ENCODE assay signal across 10 cellular contexts in genomic region chr4:122797405-122798094, GRCh38. TPM values are rescaled to one million over a fixed set of nuclear protein-coding genes. Genes with fewer than 3 reads are reported as not detected.
DNase-seq lines count a peak whose midpoint lies in the region; ATAC-seq and TF ChIP-seq lines count a peak whose summit lies in the region.
"Had no signal": no experiment of that assay in that cellular context is flagged by ENCODE, and none has a peak within 500 bp of the region (broad histone marks: within the 10 kb centered on the region; RNA-seq: fewer than 3 reads in every experiment).

No MANE protein-coding gene starts in this region.

- peaks cover 4% of the 10 kb centered on the region for H3K4me1 ChIP-seq in cardiac muscle cell (ENCODE audit: low read depth)

- no peak overlapping the region for H3K4me3 Mint-ChIP-seq in nephron
- H3K4me3 Mint-ChIP-seq: activated naive CD8-positive, alpha-beta T cell treated with anti-CD3 and anti-CD28 coated beads, Interleukin-2, amount 10 ng/mL, durations not matched to agents 7 days and 5 days had no signal

- H3K36me3 ChIP-seq in cardiac muscle cell: no peaks in the 10 kb centered on the region

- H3K27ac ChIP-seq in cardiac muscle cell: peak overlapping the region; percentile 59
- H3K27ac ChIP-seq in coronary artery: peak overlapping the region; percentile 38 to 72

- intact Hi-C loops in Right ventricle myocardium inferior (cut with DNase I): no loop called here

- no peaks in the 10 kb centered on the region for H3K27me3 Mint-ChIP-seq in nephron (ENCODE audit: low read depth)

- H3K4me3 ChIP-seq in cardiac muscle cell (no peak overlapping the region), coronary artery (peak overlapping the region; percentile 49)

- no peaks in the 10 kb centered on the region for H3K9me3 ChIP-seq in cardiac muscle cell (ENCODE audit: low read depth)

- TF ChIP-seq CTCF in cardiac muscle cell (IDR thresholded peaks at IDR 0.05; ENCODE audit: low read depth, low read length) (no peak), coronary artery (IDR thresholded peaks at IDR 0.05) (no peak), nephron (IDR thresholded peaks at IDR 0.05; ENCODE audit: unreplicated experiment in 3 of 3) (no peak)

- ATAC-seq in Right ventricle myocardium inferior: no peak
- no peak for ATAC-seq in GM18867 (IDR thresholded peaks at IDR 0.05; ENCODE audit: unreplicated experiment)

- no peaks in the 10 kb centered on the region for H3K36me3 Mint-ChIP-seq in nephron (ENCODE audit: low read depth)
- H3K36me3 Mint-ChIP-seq: activated naive CD8-positive, alpha-beta T cell treated with anti-CD3 and anti-CD28 coated beads, Interleukin-2, amount 10 ng/mL, durations not matched to agents 7 days and 5 days had no signal

- H3K27ac Mint-ChIP-seq in nephron: peak overlapping the region; percentile 55 to 75 (median 70)
- H3K27ac Mint-ChIP-seq: activated naive CD8-positive, alpha-beta T cell treated with anti-CD3 and anti-CD28 coated beads, Interleukin-2, amount 10 ng/mL, durations not matched to agents 7 days and 5 days had no signal

- H3K4me1 Mint-ChIP-seq in nephron: peaks cover 11% of the 10 kb centered on the region
- H3K4me1 Mint-ChIP-seq: activated naive CD8-positive, alpha-beta T cell treated with anti-CD3 and anti-CD28 coated beads, Interleukin-2, amount 10 ng/mL, durations not matched to agents 7 days and 5 days had no signal

- H3K9me3 Mint-ChIP-seq in nephron: no peaks in the 10 kb centered on the region
- H3K9me3 Mint-ChIP-seq: activated naive CD8-positive, alpha-beta T cell treated with anti-CD3 and anti-CD28 coated beads, Interleukin-2, amount 10 ng/mL, durations not matched to agents 7 days and 5 days had no signal

- DNase-seq in cardiac muscle cell (ENCODE audit: low read depth in 1 of 2, low spot score in 1 of 2) (no peak), Right ventricle myocardium inferior (ENCODE audit: missing footprints) (no peak), coronary artery (ENCODE audit: low spot score) (no peak), C1 segment of cervical spinal cord (lab: John Stamatoyannopoulos, UW) (no peak), GF-D8 (lab: John Stamatoyannopoulos, UW) (no peak)
- DNase-seq in stimulated activated CD4-positive, alpha-beta T cell treated with anti-CD3 and anti-CD28 coated beads, Interleukin-15, amount 100 ng/mL, for 24 hours: no peak
- DNase-seq: activated CD4-positive, alpha-beta T cell treated with anti-CD3 and anti-CD28 coated beads for 4 hours; activated naive CD8-positive, alpha-beta T cell treated with anti-CD3 and anti-CD28 coated beads, Interleukin-2, amount 10 ng/mL, durations not matched to agents 7 days and 5 days had no signal

- H3K27me3 ChIP-seq in cardiac muscle cell: no peaks in the 10 kb centered on the region

RNA-seq across cellular contexts. Expression of gene FGF2, which starts 29.1 kb away (rescaled TPM):
- total RNA-seq in cardiac muscle cell: 2.1 and 3.2 TPM in 2 replicates
- 3.0 and 3.4 TPM in 2 replicates for polyA plus RNA-seq in cardiac muscle cell
- 5.5 TPM for total RNA-seq in Right ventricle myocardium inferior
- total RNA-seq: activated naive CD8-positive, alpha-beta T cell treated with anti-CD3 and anti-CD28 coated beads, Interleukin-2, amount 10 ng/mL, durations not matched to agents 7 days and 5 days had no signal
